ENCODE assay signal across 8 cellular contexts in genomic region chr15:91049378-91050127, GRCh38. TPM values are rescaled to one million over a fixed set of nuclear protein-coding genes. Genes with fewer than 3 reads are reported as not detected.
DNase-seq lines count a peak whose midpoint lies in the region; ATAC-seq and TF ChIP-seq lines count a peak whose summit lies in the region.

No MANE protein-coding gene starts in this region.

- peaks cover 0 to 7% (median 0%) of the 10 kb centered on the region in 7 donors for H3K9me3 Mint-ChIP-seq in naive B cell

- H3K27ac ChIP-seq in epithelial cell of prostate: no peak overlapping the region
- no peak overlapping the region for H3K27ac ChIP-seq in thyroid gland

- CTCF ChIA-PET in BJ (lab: Yijun Ruan, JAX): interaction anchor here (0.8 to 5.7 kb wide), 26 partner anchors 9 to 233 kb away, joined by 3 to 122 read pairs (median 4); partner anchors contain the start of genes HDDC3, PRC1, RCCD1 and UNC45A

- H3K36me3 Mint-ChIP-seq in naive B cell: no peaks in the 10 kb centered on the region

- POLR2A ChIA-PET in BJ (lab: Charles Lee): no interaction called here

- no peaks in the 10 kb centered on the region for H3K9me3 ChIP-seq in thyroid gland

- TF ChIP-seq POLR2A in thyroid gland (IDR thresholded peaks at IDR 0.05): no peak

- intact Hi-C loops in thyroid gland (cut with DNase I): loop anchor here (5.0 kb wide), 1 partner anchor 92 kb away; no protein-coding TSS in a partner anchor

- 20 to 26% methylated on average over 12 of the region's 12 CpGs for WGBS in thyroid gland, 2 donors

- peaks cover 20 to 32% (median 24%) of the 10 kb centered on the region in 3 donors for H3K27me3 Mint-ChIP-seq in naive B cell

- TF ChIP-seq CTCF in BJ (IDR thresholded peaks at IDR 0.05; ENCODE audit: insufficient read depth, low read depth, low read length) (peak; percentile 84), thyroid gland (IDR thresholded peaks at IDR 0.05) (peak in 5 of 6 experiments; percentile 21 to 60 (median 53))

- H3K4me1 Mint-ChIP-seq in naive B cell: peaks cover 12 to 31% (median 15%) of the 10 kb centered on the region in 3 donors

- no peaks in the 10 kb centered on the region for H3K36me3 ChIP-seq in BJ (ENCODE audit: control insufficient read depth, insufficient read depth, low read length)
- H3K36me3 ChIP-seq in thyroid gland: no peaks in the 10 kb centered on the region

- peak overlapping the region in 2 of 6 donors; percentile 21 to 70 for H3K27ac Mint-ChIP-seq in naive B cell

- H3K4me3 ChIP-seq in BJ (ENCODE audit: low read depth, low read length) (no peak overlapping the region), thyroid gland (replicated peaks in 1 of 3) (no peak overlapping the region)

- no peak for DNase-seq in BJ (ENCODE audit: low read depth)
- DNase-seq in NCI-H524 treated with DMSO at 0.1 percent for 48 hours (lab: John Stamatoyannopoulos, UW): peak; percentile 29
- DNase-seq in activated CD4-positive, alpha-beta T cell treated with anti-CD3 and anti-CD28 coated beads, Interleukin-2, amount 50 U/mL, for 4 hours: peak; percentile 44 to 45
- peak; percentile 10 for DNase-seq in epithelial cell of prostate (ENCODE audit: low read depth, low spot score)
- DNase-seq in naive B cell: peak; percentile 32
- peak; percentile 56 to 63 for DNase-seq in thyroid gland

- no peaks in the 10 kb centered on the region for H3K4me1 ChIP-seq in thyroid gland

- peak overlapping the region in 1 of 8 donors; percentile 10 for H3K4me3 Mint-ChIP-seq in naive B cell

- H3K27me3 ChIP-seq in BJ (ENCODE audit: control insufficient read depth, insufficient read depth, low read length): no peaks in the 10 kb centered on the region; the same call in 1 of the 2 replicates
- H3K27me3 ChIP-seq in thyroid gland: no peaks in the 10 kb centered on the region

- ATAC-seq in GM19023 (IDR thresholded peaks at IDR 0.05; ENCODE audit: unreplicated experiment) (peak; percentile 62), HG03439 (IDR thresholded peaks at IDR 0.05; ENCODE audit: unreplicated experiment) (peak; percentile 79), naive B cell (ENCODE audit: low read depth in 2 of 2) (peak; percentile 58 to 78)

RNA-seq across cellular contexts. Expression of gene VPS33B, which starts 27.2 kb away (rescaled TPM):
- polyA plus RNA-seq in BJ (2011; rRNA removed) (12.7 and 15.5 TPM in 2 replicates), naive B cell (ENCODE audit: low read depth in 6 of 6) (1 to 10 TPM; 4.6 to 7.5 (median 6.5) TPM)
- polyA minus RNA-seq in BJ (2011; rRNA and poly(A)+ RNA removed): 6.6 and 9.7 TPM in 2 replicates
- total RNA-seq in thyroid gland: 10 to 100 TPM in 3 of 4 donors, 1 to 10 TPM in 1; 7.4 to 13.9 (median 12.4) TPM

RNA-seq across cellular contexts. Expression of gene SV2B, which starts 50.5 kb away (rescaled TPM):
- polyA plus RNA-seq in BJ (2011; rRNA removed) (0.01 TPM in 1 of 2 replicates, not detected in the other), naive B cell (ENCODE audit: low read depth in 6 of 6) (under 1 TPM in 2 of 6 donors, not detected in 4; 0.04 to 0.12 TPM)
- 0.81 TPM in 1 of 2 replicates, not detected in the other for polyA minus RNA-seq in BJ (2011; rRNA and poly(A)+ RNA removed)
- total RNA-seq in thyroid gland: 1 to 10 TPM in 3 of 4 donors, under 1 TPM in 1; 0.83 to 3.9 (median 2.2) TPM

RNA-seq across cellular contexts. Expression of gene PRC1, which starts 55.2 kb away (rescaled TPM):
- polyA plus RNA-seq in BJ (2011; rRNA removed) (173 and 199 TPM in 2 replicates), naive B cell (ENCODE audit: low read depth in 6 of 6) (1 to 10 TPM in 5 of 6 donors, not detected in 1; 1.8 to 8.9 (median 3.9) TPM)
- 121 and 174 TPM in 2 replicates for polyA minus RNA-seq in BJ (2011; rRNA and poly(A)+ RNA removed)
- total RNA-seq in thyroid gland: 10 to 100 TPM in 1 of 4 donors, 1 to 10 TPM in 3; 3.6 to 12.9 (median 7.2) TPM

Comparison
In these comparisons a context has a peak if more than half of its experiments do, and no peak if none do; other contexts are left out.
1. RNA of gene PRC1, which starts 55.2 kb away (polyA plus RNA-seq): 173 to 199 TPM in BJ; 1.8 to 8.9 TPM in naive B cell; every median in the first group is over 10 times any median in the second.
2. Peak in every context shown above with its lines, with median percentiles within 50 percentile points of each other: ATAC-seq.